ENCODE assay signal across 16 cellular contexts in the genomic region with DNA sequence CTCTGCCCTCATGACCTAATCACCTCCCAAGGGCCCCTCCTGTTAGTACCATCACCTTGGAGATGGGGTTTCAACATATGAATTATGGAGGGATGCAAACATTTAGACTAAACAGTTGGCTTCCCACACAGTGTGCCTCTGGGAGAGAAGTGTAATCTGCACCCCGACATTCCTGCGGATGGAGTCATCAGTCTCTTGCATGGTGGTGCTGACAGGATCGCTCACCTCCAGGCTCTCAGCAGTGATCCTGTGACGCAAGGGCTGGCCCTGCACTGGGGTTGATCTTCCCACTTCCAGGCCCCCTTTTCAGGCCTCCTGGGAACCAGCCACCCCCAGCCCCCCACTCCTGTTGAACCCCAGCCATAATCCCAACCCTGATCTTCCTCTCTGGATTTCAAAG. TPM values are rescaled to one million over a fixed set of nuclear protein-coding genes. Genes with fewer than 3 reads are reported as not detected.
A peak's percentile ranks its signal among the peaks of the same experiment; 100 is the strongest.
DNase-seq lines count a peak whose midpoint lies in the region; ATAC-seq, FAIRE-seq and TF ChIP-seq lines count a peak whose summit lies in the region.
"Had no signal": no experiment of that assay in that cellular context is flagged by ENCODE, and none has a peak within 500 bp of the region (broad histone marks: within the 10 kb centered on the region; RNA-seq: fewer than 3 reads in every experiment).

No MANE protein-coding gene starts in this region.

- DNase-seq in AG10803 (ENCODE audit: low read depth) (peak; percentile 83), HS-5 (ENCODE audit: low read depth) (peak; percentile 57), K562 (ENCODE audit: extremely low read depth in 1 of 4, low spot score in 3 of 4) (no peak), foreskin keratinocyte (peak; percentile 40 to 65), NOMO-1 treated with dmso at 0.1 percent for 144 hours (lab: John Stamatoyannopoulos, UW; ENCODE audit: unreplicated experiment) (no peak), NCI-H1417 treated with DMSO at 0.1 percent for 48 hours (lab: John Stamatoyannopoulos, UW) (no peak)
- no peak for DNase-seq in effector CD8-positive, alpha-beta T cell (lab: John Stamatoyannopoulos, UW)
- DNase-seq in activated naive CD8-positive, alpha-beta T cell treated with anti-CD3 and anti-CD28 coated beads for 36 hours: no peak
- DNase-seq: activated CD8-positive, alpha-beta memory T cell treated with anti-CD3 and anti-CD28 coated beads, Interleukin-2, amount 10 ng/mL, durations not matched to agents 7 days and 5 days; activated gamma-delta T cell; BE2C; NCI-H82; nephron progenitor cell had no signal

- no peaks in the 10 kb centered on the region for H3K36me3 ChIP-seq in K562 (ENCODE audit: control insufficient read depth, insufficient read depth, low read length)
- H3K36me3 ChIP-seq: ascending aorta, BE2C, gastroesophageal sphincter had no signal

- no peak overlapping the region for H3K4me3 Mint-ChIP-seq in activated naive CD8-positive, alpha-beta T cell treated with anti-CD3 and anti-CD28 coated beads for 36 hours
- H3K4me3 Mint-ChIP-seq: activated CD8-positive, alpha-beta memory T cell treated with anti-CD3 and anti-CD28 coated beads, Interleukin-2, amount 10 ng/mL, durations not matched to agents 7 days and 5 days; nephron progenitor cell; T-helper 1 cell treated with Interleukin-12 subunit alpha and Interleukin-12 subunit beta and Interleukin-4 antibody, amounts not matched to agents 30 μg/mL and 1 μg/mL, for 36 hours had no signal

- H3K4me1 ChIP-seq in K562 (replicated peaks in 1 of 2; ENCODE audit: control insufficient read depth in 2 of 2, insufficient read depth in 2 of 2, low read length in 2 of 2): no peaks in the 10 kb centered on the region; a peak in 1 of 5 replicates
- H3K4me1 ChIP-seq in foreskin keratinocyte: peaks cover 9% of the 10 kb centered on the region
- H3K4me1 ChIP-seq: ascending aorta, gastroesophageal sphincter had no signal

- no peaks in the 10 kb centered on the region for H3K4me1 Mint-ChIP-seq in activated naive CD8-positive, alpha-beta T cell treated with anti-CD3 and anti-CD28 coated beads for 36 hours

- H3K27ac ChIP-seq in K562 (ENCODE audit: extremely low read depth, low read depth, low read length) (no peak overlapping the region), foreskin keratinocyte (no peak overlapping the region)
- H3K27ac ChIP-seq: ascending aorta, gastroesophageal sphincter had no signal

- POLR2A ChIA-PET in K562 (lab: Yijun Ruan, JAX): interaction anchor here (0.6 kb wide), 1 partner anchor 63 kb away, joined by 3 read pairs; no protein-coding TSS in a partner anchor

- no TSS peak for BruUV-seq in K562 (replicated peaks; lab: Mats Ljungman, UMichigan)

- no peaks in the 10 kb centered on the region for H3K9me3 Mint-ChIP-seq in activated naive CD8-positive, alpha-beta T cell treated with anti-CD3 and anti-CD28 coated beads for 36 hours
- H3K9me3 Mint-ChIP-seq: T-helper 1 cell treated with Interleukin-12 subunit alpha and Interleukin-12 subunit beta and Interleukin-4 antibody, amounts not matched to agents 30 μg/mL and 1 μg/mL, for 36 hours had no signal

- no peaks in the 10 kb centered on the region for H3K9me1 ChIP-seq in K562 (ENCODE audit: control insufficient read depth, insufficient read depth, low read length)

- FAIRE-seq in K562 (lab: Jason Lieb, UNC): no peak

- intact Hi-C loops in K562 (cut with micrococcal nuclease): no loop called here

- no peak for TF ChIP-seq CTCF in AG10803 (conservative IDR thresholded peaks at IDR 0.05; ENCODE audit: low read length)
- no peak for TF ChIP-seq CTCF in K562 (IDR thresholded peaks at IDR 0.05 in 2 of 3, conservative IDR thresholded peaks at IDR 0.05 in 1 of 3; ENCODE audit: insufficient read depth in 2 of 3, low read depth in 1 of 3, low read length in 3 of 3)
- TF ChIP-seq CTCF in foreskin keratinocyte (conservative IDR thresholded peaks at IDR 0.05): no peak

- H3K27me3 ChIP-seq in K562 (ENCODE audit: control insufficient read depth in 2 of 2, insufficient read depth in 2 of 2, low read length in 2 of 2) (peaks cover 26 to 47% of the 10 kb centered on the region in 2 experiments), foreskin keratinocyte (peaks cover 1% of the 10 kb centered on the region)
- H3K27me3 ChIP-seq: ascending aorta, BE2C had no signal

- H3K79me2 ChIP-seq in K562 (ENCODE audit: control insufficient read depth, insufficient read depth, low read length): no peaks in the 10 kb centered on the region

- H3K36me3 Mint-ChIP-seq in activated naive CD8-positive, alpha-beta T cell treated with anti-CD3 and anti-CD28 coated beads for 36 hours: no peaks in the 10 kb centered on the region
- H3K36me3 Mint-ChIP-seq: activated CD8-positive, alpha-beta memory T cell treated with anti-CD3 and anti-CD28 coated beads, Interleukin-2, amount 10 ng/mL, durations not matched to agents 7 days and 5 days had no signal

- H3K4me2 ChIP-seq in K562 (ENCODE audit: insufficient read depth, low read length): no peak overlapping the region

- H3K27me3 Mint-ChIP-seq in activated naive CD8-positive, alpha-beta T cell treated with anti-CD3 and anti-CD28 coated beads for 36 hours: peaks cover 3% of the 10 kb centered on the region

- H3K4me3 ChIP-seq in AG10803 (ENCODE audit: low read length): no peak overlapping the region
- H3K4me3 ChIP-seq in K562: no peak overlapping the region
- H3K4me3 ChIP-seq: ascending aorta, gastroesophageal sphincter had no signal

- TF ChIP-seq EP300 in K562 (IDR thresholded peaks at IDR 0.05; ENCODE audit: low read length): no peak

- H3K9me3 ChIP-seq in K562 (replicated peaks; ENCODE audit: control insufficient read depth, insufficient read depth, low read depth, low read length): no peaks in the 10 kb centered on the region
- H3K9me3 ChIP-seq: ascending aorta, BE2C, gastroesophageal sphincter had no signal

- H4K20me1 ChIP-seq in K562 (replicated peaks; ENCODE audit: control insufficient read depth, insufficient read depth, low read length): no peaks in the 10 kb centered on the region

- TF ChIP-seq POLR2A in K562 (conservative IDR thresholded peaks at IDR 0.05): no peak

- in situ Hi-C loops in K562 (cut with MboI): no loop called here

- 6% methylated on average over 4 of the region's 4 CpGs for WGBS in K562 (ENCODE audit: insufficient coverage, low coverage, missing lambda C conversion rate)

- no peak for TF ChIP-seq RAD21 in K562 (CRISPR knock-in tag; conservative IDR thresholded peaks at IDR 0.05 in 1 of 2, IDR thresholded peaks at IDR 0.05 in 1 of 2)

- H2AFZ ChIP-seq in K562 (ENCODE audit: low read depth, low read length): no peak overlapping the region

- H3K27ac Mint-ChIP-seq in activated naive CD8-positive, alpha-beta T cell treated with anti-CD3 and anti-CD28 coated beads for 36 hours: no peak overlapping the region
- H3K27ac Mint-ChIP-seq: activated CD8-positive, alpha-beta memory T cell treated with anti-CD3 and anti-CD28 coated beads, Interleukin-2, amount 10 ng/mL, durations not matched to agents 7 days and 5 days; nephron progenitor cell; T-helper 1 cell treated with Interleukin-12 subunit alpha and Interleukin-12 subunit beta and Interleukin-4 antibody, amounts not matched to agents 30 μg/mL and 1 μg/mL, for 36 hours had no signal

- H3K9ac ChIP-seq in K562 (ENCODE audit: insufficient read depth in 1 of 2, low read depth in 2 of 2, low read length in 2 of 2): no peak overlapping the region; a peak in 1 of 4 replicates

- CTCF ChIA-PET in K562 (lab: Yijun Ruan, JAX; ENCODE audit: low intra/inter-chr PET ratio): no interaction called here

- no peak for ATAC-seq in K562
- peak; percentile 93 for ATAC-seq in foreskin keratinocyte
- ATAC-seq: activated CD8-positive, alpha-beta memory T cell treated with anti-CD3 and anti-CD28 coated beads, Interleukin-2, amount 10 ng/mL, durations not matched to agents 7 days and 5 days; gastroesophageal sphincter had no signal

RNA-seq across cellular contexts. Expression of gene PI16, which starts 16.0 kb away (rescaled TPM):
- 0.42 TPM in 1 of 2 replicates, not detected in the other for total RNA-seq in K562 (2011; cell fraction: chromatin; rRNA removed; ENCODE audit: low replicate concordance)
- total RNA-seq in K562 (2011; cell fraction: nucleolus; rRNA removed): 0.33 TPM in 1 of 2 replicates, not detected in the other
- 0.15 and 0.84 TPM in 2 replicates for total RNA-seq in K562 (2011; cell fraction: nucleoplasm; rRNA removed)
- total RNA-seq in K562 (2014; rRNA removed) (0.12 and 0.18 TPM in 2 replicates), K562 (2014; rRNA removed; fragmentation: Illumina TruSeq; extraction: Trizol) (not detected in 2 replicates), K562 (2015; rRNA removed; fragmentation: Illumina TruSeq; extraction: Trizol) (not detected in 2 replicates), K562 (2021) (0.18 TPM in 1 of 2 replicates, not detected in the other), foreskin keratinocyte (not detected in 2 replicates)
- polyA plus RNA-seq in K562 (2011; rRNA removed) (0.06 TPM in 1 of 2 replicates, not detected in the other), K562 (2014; fragmentation: Illumina TruSeq; extraction: Trizol) (0.08 TPM in 1 of 2 replicates, not detected in the other), K562 (2014; fragmentation: Nextera tagmentation; extraction: Ambion mirVana) (not detected), K562 (2014; rRNA removed) (0.54 TPM in 1 of 2 replicates, not detected in the other), foreskin keratinocyte (0.02 TPM in 1 of 2 replicates, not detected in the other)
- not detected in 2 replicates for polyA plus RNA-seq in K562 (2011; cell fraction: cytosol; rRNA removed)
- 0.06 and 0.13 TPM in 2 replicates for polyA plus RNA-seq in K562 (2011; cell fraction: nucleus; rRNA removed)
- polyA plus RNA-seq in K562 (2012): 0.10 and 0.64 TPM in 2 replicates
- polyA minus RNA-seq in K562 (2011; rRNA and poly(A)+ RNA removed): not detected in 2 replicates
- polyA minus RNA-seq in K562 (2011; cell fraction: cytosol; rRNA and poly(A)+ RNA removed): not detected in 2 replicates
- polyA minus RNA-seq in K562 (2011; cell fraction: nucleus; rRNA and poly(A)+ RNA removed): 0.33 TPM in 1 of 2 replicates, not detected in the other
- total RNA-seq in activated naive CD8-positive, alpha-beta T cell treated with anti-CD3 and anti-CD28 coated beads for 36 hours: under 1 TPM; 0.18 to 0.39 TPM

RNA-seq across cellular contexts. Expression of gene MTCH1, which starts 47.5 kb away (rescaled TPM):
- total RNA-seq in K562 (2011; cell fraction: chromatin; rRNA removed; ENCODE audit: low replicate concordance): 102 and 218 TPM in 2 replicates
- total RNA-seq in K562 (2011; cell fraction: nucleolus; rRNA removed): 162 and 195 TPM in 2 replicates
- 126 and 134 TPM in 2 replicates for total RNA-seq in K562 (2011; cell fraction: nucleoplasm; rRNA removed)
- total RNA-seq in K562 (2014; rRNA removed) (118 and 148 TPM in 2 replicates), K562 (2014; rRNA removed; fragmentation: Illumina TruSeq; extraction: Trizol) (98.3 and 112 TPM in 2 replicates), K562 (2015; rRNA removed; fragmentation: Illumina TruSeq; extraction: Trizol) (114 and 122 TPM in 2 replicates), K562 (2021) (153 and 161 TPM in 2 replicates), foreskin keratinocyte (149 and 162 TPM in 2 replicates)
- polyA plus RNA-seq in K562 (2011; rRNA removed) (135 and 137 TPM in 2 replicates), K562 (2014; fragmentation: Illumina TruSeq; extraction: Trizol) (125 and 128 TPM in 2 replicates), K562 (2014; fragmentation: Nextera tagmentation; extraction: Ambion mirVana) (10 to 100 TPM in 1 of 2 experiments, 1 to 10 TPM in 1; 7.9 to 14.1 TPM), K562 (2014; rRNA removed) (102 and 116 TPM in 2 replicates), foreskin keratinocyte (143 and 150 TPM in 2 replicates)
- 156 and 157 TPM in 2 replicates for polyA plus RNA-seq in K562 (2011; cell fraction: cytosol; rRNA removed)
- 338 and 345 TPM in 2 replicates for polyA plus RNA-seq in K562 (2011; cell fraction: nucleus; rRNA removed)
- polyA plus RNA-seq in K562 (2012): 148 and 189 TPM in 2 replicates
- polyA minus RNA-seq in K562 (2011; rRNA and poly(A)+ RNA removed): 101 and 125 TPM in 2 replicates
- polyA minus RNA-seq in K562 (2011; cell fraction: cytosol; rRNA and poly(A)+ RNA removed): 65.4 and 66.7 TPM in 2 replicates
- 139 and 166 TPM in 2 replicates for polyA minus RNA-seq in K562 (2011; cell fraction: nucleus; rRNA and poly(A)+ RNA removed)
- 100 to 1,000 TPM; 102 to 103 TPM for total RNA-seq in activated naive CD8-positive, alpha-beta T cell treated with anti-CD3 and anti-CD28 coated beads for 36 hours

RNA-seq across cellular contexts. Expression of gene C6orf89, which starts 52.8 kb away (rescaled TPM):
- total RNA-seq in K562 (2011; cell fraction: chromatin; rRNA removed; ENCODE audit: low replicate concordance): 94.9 and 122 TPM in 2 replicates
- 56.4 and 60.3 TPM in 2 replicates for total RNA-seq in K562 (2011; cell fraction: nucleolus; rRNA removed)
- total RNA-seq in K562 (2011; cell fraction: nucleoplasm; rRNA removed): 122 and 177 TPM in 2 replicates
- total RNA-seq in K562 (2014; rRNA removed): 47.2 and 63.5 TPM in 2 replicates
- total RNA-seq in K562 (2014; rRNA removed; fragmentation: Illumina TruSeq; extraction: Trizol): 81.6 and 89.0 TPM in 2 replicates
- 56.9 and 58.5 TPM in 2 replicates for total RNA-seq in K562 (2015; rRNA removed; fragmentation: Illumina TruSeq; extraction: Trizol)
- total RNA-seq in K562 (2021): 74.8 and 80.1 TPM in 2 replicates
- polyA plus RNA-seq in K562 (2011; rRNA removed): 92.9 and 95.9 TPM in 2 replicates
- 47.9 and 60.0 TPM in 2 replicates for polyA plus RNA-seq in K562 (2011; cell fraction: cytosol; rRNA removed)
- polyA plus RNA-seq in K562 (2011; cell fraction: nucleus; rRNA removed): 59.9 and 67.0 TPM in 2 replicates
- 71.0 and 74.5 TPM in 2 replicates for polyA plus RNA-seq in K562 (2012)
- 96.1 and 111 TPM in 2 replicates for polyA plus RNA-seq in K562 (2014; fragmentation: Illumina TruSeq; extraction: Trizol)
- 10 to 100 TPM; 35.2 to 41.9 TPM for polyA plus RNA-seq in K562 (2014; fragmentation: Nextera tagmentation; extraction: Ambion mirVana)
- 46.7 and 67.6 TPM in 2 replicates for polyA plus RNA-seq in K562 (2014; rRNA removed)
- polyA minus RNA-seq in K562 (2011; rRNA and poly(A)+ RNA removed): 51.7 and 54.4 TPM in 2 replicates
- polyA minus RNA-seq in K562 (2011; cell fraction: cytosol; rRNA and poly(A)+ RNA removed): 23.9 and 29.3 TPM in 2 replicates
- 9.6 and 22.3 TPM in 2 replicates for polyA minus RNA-seq in K562 (2011; cell fraction: nucleus; rRNA and poly(A)+ RNA removed)
- 31.8 and 32.7 TPM in 2 replicates for total RNA-seq in foreskin keratinocyte
- 15.7 and 16.9 TPM in 2 replicates for polyA plus RNA-seq in foreskin keratinocyte
- total RNA-seq in activated naive CD8-positive, alpha-beta T cell treated with anti-CD3 and anti-CD28 coated beads for 36 hours: 10 to 100 TPM; 32.1 to 32.7 TPM

Comparison
In these comparisons a context has a peak if more than half of its experiments do, and no peak if none do; other contexts are left out.
1. DNase-seq: peak in AG10803 (single experiment), HS-5 (single experiment) and foreskin keratinocyte (2 of 2); none in K562 (0 of 4), NOMO-1 treated with dmso at 0.1 percent for 144 hours (single experiment), effector CD8-positive, alpha-beta T cell (single experiment), activated naive CD8-positive, alpha-beta T cell treated with anti-CD3 and anti-CD28 coated beads for 36 hours (single experiment) and NCI-H1417 treated with DMSO at 0.1 percent for 48 hours (single experiment).